In the genomic region with DNA sequence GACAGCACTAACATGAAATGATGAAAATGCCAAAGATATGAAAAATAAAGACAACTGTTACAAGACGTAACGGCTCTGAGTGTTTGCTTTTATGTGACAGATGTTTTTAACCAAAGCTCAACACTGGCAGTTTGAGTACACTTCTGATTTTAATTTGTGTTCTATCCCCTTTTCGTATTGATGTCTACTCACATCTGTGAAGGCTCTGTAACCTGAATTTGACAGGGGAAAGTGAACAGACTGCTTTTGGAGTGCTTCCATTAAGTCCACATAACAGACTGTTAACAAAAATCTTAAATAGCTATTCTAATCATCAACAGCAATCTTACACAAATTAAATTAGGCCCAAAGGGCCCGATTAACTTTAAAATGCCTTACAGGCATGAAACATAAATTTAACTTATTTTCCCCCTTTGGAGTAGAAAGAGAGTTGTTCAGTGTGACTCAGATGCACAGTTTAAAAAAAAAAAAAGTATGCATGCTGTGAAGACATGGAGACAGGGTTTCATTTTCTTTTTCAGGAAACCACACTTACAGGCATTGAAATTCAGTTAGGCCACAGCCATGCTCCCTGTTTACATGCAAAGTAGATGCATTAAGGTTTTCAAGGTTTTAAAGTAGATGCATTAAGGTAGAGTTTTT, we compare ENCODE assay signal across 8 cellular contexts. TPM values are rescaled to one million over a fixed set of nuclear protein-coding genes. Genes with fewer than 3 reads are reported as not detected.
DNase-seq lines count a peak whose midpoint lies in the region; ATAC-seq and TF ChIP-seq lines count a peak whose summit lies in the region.

No MANE protein-coding gene starts in this region.

- WGBS in thyroid gland, 2 donors: 63 to 75% methylated on average over 4 of the region's 4 CpGs

- H3K9ac ChIP-seq in BLaER1: peak overlapping the region; percentile 86

- H3K4me1 ChIP-seq in BLaER1: peaks cover 92% of the 10 kb centered on the region
- H3K4me1 ChIP-seq in thyroid gland: peaks cover 3 to 5% of the 10 kb centered on the region in 2 donors

- ATAC-seq in GM19043 (IDR thresholded peaks at IDR 0.05; ENCODE audit: low read depth, unreplicated experiment): peak; percentile 69
- ATAC-seq in HG03159 (IDR thresholded peaks at IDR 0.05; ENCODE audit: unreplicated experiment): peak; percentile 85

- 0 out of 2 replicates have a peak, but pooled peaks cover 10% of the 10 kb centered on the region for H3K9me3 ChIP-seq in BLaER1
- no peaks in the 10 kb centered on the region for H3K9me3 ChIP-seq in thyroid gland

- H3K27ac ChIP-seq in BLaER1 (peak overlapping the region; percentile 95), thyroid gland (no peak overlapping the region)

- H3K27me3 ChIP-seq in BLaER1 (no peaks in the 10 kb centered on the region), thyroid gland (no peaks in the 10 kb centered on the region)

- DNase-seq in SIG-M5 (lab: John Stamatoyannopoulos, UW): peak; percentile 13
- peak; percentile 64 for DNase-seq in left kidney (ENCODE audit: low read depth, low spot score)
- no peak for DNase-seq in thyroid gland
- DNase-seq in globus pallidus (ENCODE audit: low spot score): no peak
- no peak for DNase-seq in stimulated activated CD4-positive, alpha-beta T cell treated with anti-CD3 and anti-CD28 coated beads, Interleukin-4, amount 100 ng/mL, for 24 hours

- H3K36me3 ChIP-seq in BLaER1 (no peaks in the 10 kb centered on the region), thyroid gland (no peaks in the 10 kb centered on the region)

- H3K4me2 ChIP-seq in BLaER1: peak overlapping the region; percentile 85

- intact Hi-C loops in thyroid gland (cut with DNase I): no loop called here

- no peak for TF ChIP-seq CTCF in thyroid gland (IDR thresholded peaks at IDR 0.05)

- TF ChIP-seq POLR2A in thyroid gland (IDR thresholded peaks at IDR 0.05): no peak

- no peaks in the 10 kb centered on the region for H4K20me1 ChIP-seq in BLaER1

- peak overlapping the region; percentile 51 for H3K4me3 ChIP-seq in BLaER1
- no peak overlapping the region for H3K4me3 ChIP-seq in thyroid gland (replicated peaks in 1 of 3)

RNA-seq across cellular contexts. Expression of a gene that starts 16.3 kb away (rescaled TPM):
- total RNA-seq in thyroid gland: 100 to 1,000 TPM in 1 of 4 donors, 10 to 100 TPM in 3; 51.5 to 116 (median 79.8) TPM

RNA-seq across cellular contexts. Expression of a gene that starts 49.8 kb away (rescaled TPM):
- total RNA-seq in thyroid gland: under 1 TPM in 2 of 4 donors, not detected in 2; 0.11 to 0.13 TPM

Comparison
In these comparisons a context has a peak if more than half of its experiments do, and no peak if none do; other contexts are left out.
1. DNase-seq: peak in SIG-M5 (single experiment) and left kidney (single experiment); none in thyroid gland (0 of 2), globus pallidus (single experiment) and stimulated activated CD4-positive, alpha-beta T cell treated with anti-CD3 and anti-CD28 coated beads, Interleukin-4, amount 100 ng/mL, for 24 hours (single experiment).